12 cellular contexts compared by ENCODE assay signal in genomic region chr6:96051555-96051954, GRCh38. TPM values are rescaled to one million over a fixed set of nuclear protein-coding genes. Genes with fewer than 3 reads are reported as not detected.
"Had no signal": no experiment of that assay in that cellular context is flagged by ENCODE, and none has a peak within 500 bp of the region (broad histone marks: within the 10 kb centered on the region; RNA-seq: fewer than 3 reads in every experiment).

No MANE protein-coding gene starts in this region.

- H3K9ac ChIP-seq: GM23248 had no signal

- H3K4me3 ChIP-seq: GM23248, GM23338, HAP-1 had no signal

- H3K4me1 ChIP-seq: HAP-1 had no signal

- H3K36me3 ChIP-seq: HAP-1 had no signal

- ATAC-seq: GM23338, HCT116 had no signal

- H3K9me3 ChIP-seq: HAP-1 had no signal

- H3K4me3 Mint-ChIP-seq: GM23338, H9, HFFc6 had no signal

- H2AFZ ChIP-seq: GM23248, GM23338 had no signal

- H3K27ac Mint-ChIP-seq: GM23338, HFFc6 had no signal

- FAIRE-seq: H1, H54 had no signal

- DNase-seq: GM23248, GOT3, H7, H9, HCEC 1CT, HFFc6 had no signal

- H3K27ac ChIP-seq: GM23248 had no signal

- H3K4me2 ChIP-seq: GM23338 had no signal

- H3K9me3 Mint-ChIP-seq: GM23338, H9 had no signal

RNA-seq across cellular contexts. Expression of gene FUT9, which starts 35.8 kb away (rescaled TPM):
- total RNA-seq: GM23248, H4, HFFc6 had no signal
- polyA plus RNA-seq: GM23248 had no signal
